ENCODE assay signal across 30 cellular contexts in the genomic region with DNA sequence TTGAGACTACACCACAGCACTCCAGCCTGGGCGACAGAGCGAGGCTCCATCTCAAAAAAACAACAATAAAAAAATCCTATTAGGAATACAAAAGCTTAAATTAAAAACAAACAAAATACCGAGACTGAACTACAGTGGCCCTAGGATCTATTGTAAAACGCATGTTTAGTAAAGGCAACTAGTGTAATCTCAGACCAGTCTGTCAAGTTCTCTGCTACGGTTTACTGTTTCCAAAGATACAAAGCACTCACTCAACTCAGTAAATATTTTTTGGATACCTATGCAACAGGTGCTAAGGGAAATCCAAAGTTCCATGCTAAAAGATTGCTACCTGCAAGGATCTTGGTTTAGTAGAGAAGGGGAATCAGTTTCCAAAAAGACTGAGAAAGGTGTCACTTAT. TPM values are rescaled to one million over a fixed set of nuclear protein-coding genes. Genes with fewer than 3 reads are reported as not detected.
DNase-seq lines count a peak whose midpoint lies in the region; ATAC-seq and TF ChIP-seq lines count a peak whose summit lies in the region.
"Had no signal": no experiment of that assay in that cellular context is flagged by ENCODE, and none has a peak within 500 bp of the region (broad histone marks: within the 10 kb centered on the region; RNA-seq: fewer than 3 reads in every experiment).

No MANE protein-coding gene starts in this region.

- H3K36me3 Mint-ChIP-seq in endodermal cell (ENCODE audit: low read depth) = peaks cover 25% of the 10 kb centered on the region
- H3K36me3 Mint-ChIP-seq: CD14-positive monocyte had no signal

- no peak overlapping the region for H3K4me3 Mint-ChIP-seq in endodermal cell
- H3K4me3 Mint-ChIP-seq: activated naive CD8-positive, alpha-beta T cell treated with anti-CD3 and anti-CD28 coated beads, Interleukin-2, amount 10 ng/mL, durations not matched to agents 7 days and 5 days; activated T-cell treated with anti-CD3 and anti-CD28 coated beads, Interleukin-2, amount 50 U/mL, for 24 hours; CD14-positive monocyte; T-cell had no signal

- H3K27ac Mint-ChIP-seq in endodermal cell = peak overlapping the region; percentile 0
- H3K27ac Mint-ChIP-seq: activated naive CD8-positive, alpha-beta T cell treated with anti-CD3 and anti-CD28 coated beads, Interleukin-2, amount 10 ng/mL, durations not matched to agents 7 days and 5 days; activated T-cell treated with anti-CD3 and anti-CD28 coated beads, Interleukin-2, amount 50 U/mL, for 24 hours; T-cell had no signal

- WGBS in endodermal cell (ENCODE audit: insufficient coverage in 1 of 2, insufficient read length in 1 of 2), 2 experiments = 81 to 89% methylated on average over 2 to 5 of the region's 5 CpGs
- 85 to 89% (median 86%) methylated on average over 5 of the region's 5 CpGs for WGBS in psoas muscle, 3 donors

- H3K27ac ChIP-seq in endodermal cell (ENCODE audit: low read depth, low read length) (no peak overlapping the region), psoas muscle (peak overlapping the region; percentile 97)
- H3K27ac ChIP-seq: ascending aorta, coronary artery, KMS-11, neutrophil, sigmoid colon, transverse colon had no signal

- peaks cover under 1% of the 10 kb centered on the region for H3K36me3 ChIP-seq in endodermal cell (ENCODE audit: control insufficient read depth, insufficient read depth, low read length)
- no peaks in the 10 kb centered on the region for H3K36me3 ChIP-seq in psoas muscle (ENCODE audit: insufficient read depth in 1 of 2, low read depth in 1 of 2)
- H3K36me3 ChIP-seq: ascending aorta, neutrophil, sigmoid colon had no signal

- no peak overlapping the region for H3K9ac ChIP-seq in endodermal cell (ENCODE audit: extremely low read depth, low read length, poor library complexity, severe bottlenecking)
- H3K9ac ChIP-seq: KMS-11 had no signal

- H3K4me1 ChIP-seq in endodermal cell (ENCODE audit: control insufficient read depth, insufficient read depth, low read length) (peaks cover 8% of the 10 kb centered on the region), psoas muscle (peaks cover 15% of the 10 kb centered on the region)

- H3K4me1 Mint-ChIP-seq in endodermal cell = peaks cover 10% of the 10 kb centered on the region

- no peaks in the 10 kb centered on the region for H3K27me3 Mint-ChIP-seq in endodermal cell (ENCODE audit: insufficient read depth)
- H3K27me3 Mint-ChIP-seq: activated naive CD8-positive, alpha-beta T cell treated with anti-CD3 and anti-CD28 coated beads, Interleukin-2, amount 10 ng/mL, durations not matched to agents 7 days and 5 days; activated T-cell treated with anti-CD3 and anti-CD28 coated beads, Interleukin-2, amount 50 U/mL, for 24 hours; T-cell had no signal

- peak; percentile 27 for DNase-seq in DMS153 (lab: John Stamatoyannopoulos, UW)
- DNase-seq in DMS153 treated with DMSO at 0.1 percent for 48 hours (lab: John Stamatoyannopoulos, UW; ENCODE audit: unreplicated experiment) = no peak
- peak; percentile 61 for DNase-seq in LNCaP clone FGC (ENCODE audit: low read depth)
- no peak for DNase-seq in endodermal cell
- DNase-seq in psoas muscle = no peak
- no peak for DNase-seq in stimulated activated CD4-positive, alpha-beta T cell treated with anti-CD3 and anti-CD28 coated beads, Interleukin-4, amount 100 ng/mL, for 1 hour
- no peak for DNase-seq in DMS79 (lab: John Stamatoyannopoulos, UW)
- DNase-seq: 8988T; activated gamma-delta T cell; activated naive CD8-positive, alpha-beta T cell treated with anti-CD3 and anti-CD28 coated beads, Interleukin-2, amount 10 ng/mL, durations not matched to agents 7 days and 5 days; activated T-cell treated with anti-CD3 and anti-CD28 coated beads, Interleukin-2, amount 50 U/mL, for 24 hours; effector CD8-positive, alpha-beta T cell; EL; left colon; mesendoderm; NCI-H2029; NCI-H226; posterior cingulate gyrus; sigmoid colon; stimulated activated CD4-positive, alpha-beta T cell treated with anti-CD3 and anti-CD28 coated beads, Interleukin-4, amount 100 ng/mL, for 4 hours; T-cell; transverse colon had no signal

- H3K4me3 ChIP-seq in LNCaP clone FGC (ENCODE audit: low read depth, low read length) (peak overlapping the region; percentile 17; the same call in 1 of the 2 replicates), endodermal cell (ENCODE audit: low read length) (peak overlapping the region; percentile 65), psoas muscle (peak overlapping the region; percentile 92)
- H3K4me3 ChIP-seq: ascending aorta, coronary artery, sigmoid colon, transverse colon had no signal

- ATAC-seq in psoas muscle (no peak), GM19351 (IDR thresholded peaks at IDR 0.05; ENCODE audit: unreplicated experiment) (no peak)
- ATAC-seq: left colon, T-cell had no signal

- H3K9me3 ChIP-seq in endodermal cell (ENCODE audit: control insufficient read depth, low read length) (peaks cover 18% of the 10 kb centered on the region), psoas muscle (no peaks in the 10 kb centered on the region)
- H3K9me3 ChIP-seq: ascending aorta, neutrophil, transverse colon had no signal

- intact Hi-C loops in psoas muscle (cut with DNase I) = loop anchor here in 1 of 2 donors (10.0 kb wide), 3 partner anchors 202 to 652 kb away; a partner anchor contains a TSS

- H3K27me3 ChIP-seq in endodermal cell (ENCODE audit: control insufficient read depth, insufficient read depth, low read length, poor library complexity, severe bottlenecking) = no peaks in the 10 kb centered on the region
- no peaks in the 10 kb centered on the region for H3K27me3 ChIP-seq in psoas muscle (ENCODE audit: insufficient read depth in 3 of 3, low read length in 2 of 3)
- H3K27me3 ChIP-seq: ascending aorta, neutrophil, sigmoid colon, transverse colon had no signal

- no peak for TF ChIP-seq CTCF in LNCaP clone FGC (IDR thresholded peaks at IDR 0.05; ENCODE audit: control insufficient read depth, extremely low read depth, insufficient read depth)
- TF ChIP-seq CTCF in endodermal cell (conservative IDR thresholded peaks at IDR 0.05) = no peak
- no peak for TF ChIP-seq CTCF in psoas muscle (IDR thresholded peaks at IDR 0.05)

- peaks cover 27% of the 10 kb centered on the region for H3K9me3 Mint-ChIP-seq in endodermal cell

RNA-seq across cellular contexts. Expression of a gene that starts 3.4 kb away (rescaled TPM):
- total RNA-seq in endodermal cell (10 to 100 TPM; 53.3 to 55.8 TPM), psoas muscle (100 to 1,000 TPM in 2 of 4 donors, 10 to 100 TPM in 2; 65.5 to 219 (median 105) TPM)
- 30.4 TPM for polyA plus RNA-seq in endodermal cell (2013, experiment 1 of 2)
- polyA plus RNA-seq in endodermal cell (2013, experiment 2 of 2) = 31.4 TPM
- 100 to 1,000 TPM in 1 of 3 donors, 10 to 100 TPM in 2; 65.2 to 192 (median 76.3) TPM for polyA plus RNA-seq in psoas muscle

RNA-seq across cellular contexts. Expression of a gene that starts 27.6 kb away (rescaled TPM):
- total RNA-seq in endodermal cell = 1 to 10 TPM in 1 of 2 donors, under 1 TPM in 1; 0.44 to 1.2 TPM
- 0.46 TPM for polyA plus RNA-seq in endodermal cell (2013, experiment 1 of 2)
- polyA plus RNA-seq in endodermal cell (2013, experiment 2 of 2) = 0.37 TPM
- 1 to 10 TPM; 1.9 to 6.3 (median 3.0) TPM for total RNA-seq in psoas muscle
- 1 to 10 TPM in 2 of 3 donors, under 1 TPM in 1; 0.29 to 1.7 (median 1.7) TPM for polyA plus RNA-seq in psoas muscle
- total RNA-seq: activated naive CD8-positive, alpha-beta T cell treated with anti-CD3 and anti-CD28 coated beads, Interleukin-2, amount 10 ng/mL, durations not matched to agents 7 days and 5 days; glomerular endothelial cell; H4 had no signal
- polyA plus RNA-seq: CD14-positive monocyte had no signal

Comparison
In these comparisons a context has a peak if more than half of its experiments do, and no peak if none do; other contexts are left out.
1. DNase-seq: peak in DMS153 (single experiment) and LNCaP clone FGC (single experiment); none in DMS153 treated with DMSO at 0.1 percent for 48 hours (single experiment), endodermal cell (single experiment), psoas muscle (0 of 2), stimulated activated CD4-positive, alpha-beta T cell treated with anti-CD3 and anti-CD28 coated beads, Interleukin-4, amount 100 ng/mL, for 1 hour (single experiment) and DMS79 (single experiment).
2. H3K4me3 ChIP-seq: peak in every context shown above with its lines; median percentile 92 in psoas muscle; 65 in endodermal cell; 17 in LNCaP clone FGC.